8 cellular contexts compared by ENCODE assay signal in genomic region chr1:38586993-38587646, GRCh38.
DNase-seq lines count a peak whose midpoint lies in the region; ATAC-seq and TF ChIP-seq lines count a peak whose summit lies in the region.

No MANE protein-coding gene starts in this region.

- H3K79me2 ChIP-seq in OCI-LY7 (ENCODE audit: insufficient read depth, low read depth, low read length) (no peaks in the 10 kb centered on the region), smooth muscle cell (ENCODE audit: low read depth) (no peaks in the 10 kb centered on the region)

- peaks cover 5% of the 10 kb centered on the region for H3K27me3 ChIP-seq in smooth muscle cell (ENCODE audit: low read depth)

- WGBS in smooth muscle cell (ENCODE audit: low lambda C conversion rate) = 41% methylated on average over 9 of the region's 9 CpGs

- H3K9me3 ChIP-seq in OCI-LY7 (ENCODE audit: low read length) = 0 out of 2 replicates have a peak, but pooled peaks cover 8% of the 10 kb centered on the region
- H3K9me3 ChIP-seq in smooth muscle cell (replicated peaks; ENCODE audit: low read depth) = no peaks in the 10 kb centered on the region

- intact Hi-C loops in OCI-LY7 (cut with micrococcal nuclease; ENCODE audit: unreplicated experiment) (no loop called here), cardiac septum (cut with DNase I) (loop anchor here (5.0 kb wide), 1 partner anchor 560 kb away; no protein-coding TSS in a partner anchor)

- DNase-seq in SKM-1 treated with dmso at 0.1 percent for 144 hours (lab: John Stamatoyannopoulos, UW; ENCODE audit: unreplicated experiment) = peak; percentile 27
- no peak for DNase-seq in SKM-1 (lab: John Stamatoyannopoulos, UW; ENCODE audit: unreplicated experiment)
- peak; percentile 42 for DNase-seq in OCI-LY7 (ENCODE audit: low spot score)
- peak; percentile 79 for DNase-seq in activated effector memory CD4-positive, alpha-beta T cell treated with anti-CD3 and anti-CD28 coated beads, Interleukin-2, amount 50 U/mL, for 16 hours
- DNase-seq in cardiac septum (ENCODE audit: low spot score) = peak; percentile 82
- no peak for DNase-seq in smooth muscle cell (lab: John Stamatoyannopoulos, UW; ENCODE audit: unreplicated experiment)

- H3K36me3 ChIP-seq in OCI-LY7 (ENCODE audit: insufficient read depth, low read length) (no peaks in the 10 kb centered on the region), smooth muscle cell (ENCODE audit: low read depth) (no peaks in the 10 kb centered on the region)

- H3F3A ChIP-seq in smooth muscle cell (ENCODE audit: low read depth) = no peaks in the 10 kb centered on the region

- H3K9ac ChIP-seq in smooth muscle cell (ENCODE audit: low read depth) = no peak overlapping the region

- H3K4me2 ChIP-seq in OCI-LY7 (ENCODE audit: low read length) (no peak overlapping the region), smooth muscle cell (no peak overlapping the region)

- ATAC-seq in GM18505 (IDR thresholded peaks at IDR 0.05; ENCODE audit: unreplicated experiment) = no peak
- ATAC-seq in HG03442 (IDR thresholded peaks at IDR 0.05; ENCODE audit: unreplicated experiment) = no peak

- POLR2A ChIA-PET in OCI-LY7 (lab: Charles Lee) = no interaction called here

- no TSS peak for BruUV-seq in OCI-LY7 (replicated peaks; lab: Mats Ljungman, UMichigan)

- CTCF ChIA-PET in OCI-LY7 (lab: Charles Lee; ENCODE audit: unreplicated experiment) = interaction anchor here (0.6 kb wide), 2 partner anchors 97 to 149 kb away, joined by 3 read pairs; no protein-coding TSS in a partner anchor

- no peak overlapping the region for H3K4me3 ChIP-seq in OCI-LY7 (ENCODE audit: low read depth, low read length, poor library complexity, severe bottlenecking)
- H3K4me3 ChIP-seq in smooth muscle cell = no peak overlapping the region

- TF ChIP-seq CTCF in OCI-LY7 (conservative IDR thresholded peaks at IDR 0.05; ENCODE audit: low read length) (peak; percentile 92), smooth muscle cell (IDR thresholded peaks at IDR 0.05; ENCODE audit: borderline replicate concordance, insufficient read depth, poor library complexity, severe bottlenecking) (peak; percentile 69)

- no peaks in the 10 kb centered on the region for H4K20me1 ChIP-seq in OCI-LY7 (ENCODE audit: insufficient read depth, low read length)
- no peaks in the 10 kb centered on the region for H4K20me1 ChIP-seq in smooth muscle cell (ENCODE audit: low read depth)

- H3K9me2 ChIP-seq in OCI-LY7 (ENCODE audit: insufficient read depth, low read length) = no peaks in the 10 kb centered on the region

- H3K4me1 ChIP-seq in OCI-LY7 (ENCODE audit: insufficient read depth, low read length, poor library complexity, severe bottlenecking) (no peaks in the 10 kb centered on the region), smooth muscle cell (ENCODE audit: low read depth) (no peaks in the 10 kb centered on the region)

- no peak for TF ChIP-seq POLR2A in GM18505 (IDR thresholded peaks at IDR 0.05; ENCODE audit: borderline replicate concordance, extremely low read depth, insufficient read depth, insufficient read length)

- no peak overlapping the region for H2AFZ ChIP-seq in OCI-LY7 (ENCODE audit: low read length)
- H2AFZ ChIP-seq in smooth muscle cell (ENCODE audit: low read depth) = no peak overlapping the region

- H3K27ac ChIP-seq in OCI-LY7 (ENCODE audit: low read depth, low read length, poor library complexity, severe bottlenecking) = no peak overlapping the region
- H3K27ac ChIP-seq in smooth muscle cell (ENCODE audit: low read depth) = no peak overlapping the region

Comparison
In these comparisons a context has a peak if more than half of its experiments do, and no peak if none do; other contexts are left out.
1. DNase-seq: peak in SKM-1 treated with dmso at 0.1 percent for 144 hours (single experiment), OCI-LY7 (single experiment), activated effector memory CD4-positive, alpha-beta T cell treated with anti-CD3 and anti-CD28 coated beads, Interleukin-2, amount 50 U/mL, for 16 hours (single experiment) and cardiac septum (single experiment); none in SKM-1 (single experiment) and smooth muscle cell (single experiment).